Comparison of ENCODE assay signal across 2 cellular contexts in the genomic region with DNA sequence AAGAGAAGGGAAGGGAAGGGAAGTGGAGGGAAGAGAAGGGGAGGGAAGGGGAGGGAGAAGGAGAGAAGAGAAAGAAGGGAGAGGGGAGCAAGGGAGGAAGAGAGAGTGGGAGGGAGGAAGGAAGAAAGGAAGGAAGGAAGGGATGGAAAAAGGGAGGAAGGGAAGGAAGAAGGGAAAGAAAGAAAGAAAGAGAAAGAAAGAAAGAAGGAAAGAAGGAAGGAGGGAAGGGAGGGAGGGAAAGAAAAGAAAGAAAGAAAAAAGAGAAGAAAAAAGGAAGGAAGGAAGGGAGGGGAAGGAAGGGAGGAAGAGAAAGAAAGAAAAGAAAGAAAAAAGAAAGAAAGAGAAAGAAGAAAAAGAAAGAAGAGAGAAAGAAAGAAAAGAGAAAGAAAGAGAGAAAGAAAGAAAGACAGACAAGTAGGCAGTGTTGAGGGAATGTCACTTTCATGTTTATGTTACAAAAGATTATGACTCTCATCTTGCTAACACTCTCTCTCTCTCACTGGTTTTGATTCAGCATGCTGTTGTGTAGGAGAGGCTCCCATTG.
A peak's percentile ranks its signal among the peaks of the same experiment; 100 is the strongest.
TF ChIP-seq lines count a peak whose summit lies in the region.

No MANE protein-coding gene starts in this region.

TF ChIP-seq in GM23338, 12 proteins besides CTCF, POLR2A, EP300 and RAD21 (continues in another document):
- TF ChIP-seq, protein P1, sequence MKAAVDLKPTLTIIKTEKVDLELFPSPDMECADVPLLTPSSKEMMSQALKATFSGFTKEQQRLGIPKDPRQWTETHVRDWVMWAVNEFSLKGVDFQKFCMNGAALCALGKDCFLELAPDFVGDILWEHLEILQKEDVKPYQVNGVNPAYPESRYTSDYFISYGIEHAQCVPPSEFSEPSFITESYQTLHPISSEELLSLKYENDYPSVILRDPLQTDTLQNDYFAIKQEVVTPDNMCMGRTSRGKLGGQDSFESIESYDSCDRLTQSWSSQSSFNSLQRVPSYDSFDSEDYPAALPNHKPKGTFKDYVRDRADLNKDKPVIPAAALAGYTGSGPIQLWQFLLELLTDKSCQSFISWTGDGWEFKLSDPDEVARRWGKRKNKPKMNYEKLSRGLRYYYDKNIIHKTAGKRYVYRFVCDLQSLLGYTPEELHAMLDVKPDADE (IDR thresholded peaks at IDR 0.05) = no peak
- TF ChIP-seq ZNF331 (CRISPR knock-in tag; IDR thresholded peaks at IDR 0.05; ENCODE audit: low read depth) (no peak), EZH2 (IDR thresholded peaks at IDR 0.05; ENCODE audit: low read depth, unreplicated experiment) (no peak), CREB1 (CRISPR knock-in tag; IDR thresholded peaks at IDR 0.05; ENCODE audit: low read depth) (no peak), EZH2phosphoT487 (IDR thresholded peaks at IDR 0.05; ENCODE audit: unreplicated experiment) (no peak), STAT1 (IDR thresholded peaks at IDR 0.05; ENCODE audit: unreplicated experiment) (no peak), JUNB (IDR thresholded peaks at IDR 0.05; ENCODE audit: unreplicated experiment) (no peak), POLR2AphosphoS5 (IDR thresholded peaks at IDR 0.05; ENCODE audit: low read depth) (no peak)
- TF ChIP-seq, protein P2, sequence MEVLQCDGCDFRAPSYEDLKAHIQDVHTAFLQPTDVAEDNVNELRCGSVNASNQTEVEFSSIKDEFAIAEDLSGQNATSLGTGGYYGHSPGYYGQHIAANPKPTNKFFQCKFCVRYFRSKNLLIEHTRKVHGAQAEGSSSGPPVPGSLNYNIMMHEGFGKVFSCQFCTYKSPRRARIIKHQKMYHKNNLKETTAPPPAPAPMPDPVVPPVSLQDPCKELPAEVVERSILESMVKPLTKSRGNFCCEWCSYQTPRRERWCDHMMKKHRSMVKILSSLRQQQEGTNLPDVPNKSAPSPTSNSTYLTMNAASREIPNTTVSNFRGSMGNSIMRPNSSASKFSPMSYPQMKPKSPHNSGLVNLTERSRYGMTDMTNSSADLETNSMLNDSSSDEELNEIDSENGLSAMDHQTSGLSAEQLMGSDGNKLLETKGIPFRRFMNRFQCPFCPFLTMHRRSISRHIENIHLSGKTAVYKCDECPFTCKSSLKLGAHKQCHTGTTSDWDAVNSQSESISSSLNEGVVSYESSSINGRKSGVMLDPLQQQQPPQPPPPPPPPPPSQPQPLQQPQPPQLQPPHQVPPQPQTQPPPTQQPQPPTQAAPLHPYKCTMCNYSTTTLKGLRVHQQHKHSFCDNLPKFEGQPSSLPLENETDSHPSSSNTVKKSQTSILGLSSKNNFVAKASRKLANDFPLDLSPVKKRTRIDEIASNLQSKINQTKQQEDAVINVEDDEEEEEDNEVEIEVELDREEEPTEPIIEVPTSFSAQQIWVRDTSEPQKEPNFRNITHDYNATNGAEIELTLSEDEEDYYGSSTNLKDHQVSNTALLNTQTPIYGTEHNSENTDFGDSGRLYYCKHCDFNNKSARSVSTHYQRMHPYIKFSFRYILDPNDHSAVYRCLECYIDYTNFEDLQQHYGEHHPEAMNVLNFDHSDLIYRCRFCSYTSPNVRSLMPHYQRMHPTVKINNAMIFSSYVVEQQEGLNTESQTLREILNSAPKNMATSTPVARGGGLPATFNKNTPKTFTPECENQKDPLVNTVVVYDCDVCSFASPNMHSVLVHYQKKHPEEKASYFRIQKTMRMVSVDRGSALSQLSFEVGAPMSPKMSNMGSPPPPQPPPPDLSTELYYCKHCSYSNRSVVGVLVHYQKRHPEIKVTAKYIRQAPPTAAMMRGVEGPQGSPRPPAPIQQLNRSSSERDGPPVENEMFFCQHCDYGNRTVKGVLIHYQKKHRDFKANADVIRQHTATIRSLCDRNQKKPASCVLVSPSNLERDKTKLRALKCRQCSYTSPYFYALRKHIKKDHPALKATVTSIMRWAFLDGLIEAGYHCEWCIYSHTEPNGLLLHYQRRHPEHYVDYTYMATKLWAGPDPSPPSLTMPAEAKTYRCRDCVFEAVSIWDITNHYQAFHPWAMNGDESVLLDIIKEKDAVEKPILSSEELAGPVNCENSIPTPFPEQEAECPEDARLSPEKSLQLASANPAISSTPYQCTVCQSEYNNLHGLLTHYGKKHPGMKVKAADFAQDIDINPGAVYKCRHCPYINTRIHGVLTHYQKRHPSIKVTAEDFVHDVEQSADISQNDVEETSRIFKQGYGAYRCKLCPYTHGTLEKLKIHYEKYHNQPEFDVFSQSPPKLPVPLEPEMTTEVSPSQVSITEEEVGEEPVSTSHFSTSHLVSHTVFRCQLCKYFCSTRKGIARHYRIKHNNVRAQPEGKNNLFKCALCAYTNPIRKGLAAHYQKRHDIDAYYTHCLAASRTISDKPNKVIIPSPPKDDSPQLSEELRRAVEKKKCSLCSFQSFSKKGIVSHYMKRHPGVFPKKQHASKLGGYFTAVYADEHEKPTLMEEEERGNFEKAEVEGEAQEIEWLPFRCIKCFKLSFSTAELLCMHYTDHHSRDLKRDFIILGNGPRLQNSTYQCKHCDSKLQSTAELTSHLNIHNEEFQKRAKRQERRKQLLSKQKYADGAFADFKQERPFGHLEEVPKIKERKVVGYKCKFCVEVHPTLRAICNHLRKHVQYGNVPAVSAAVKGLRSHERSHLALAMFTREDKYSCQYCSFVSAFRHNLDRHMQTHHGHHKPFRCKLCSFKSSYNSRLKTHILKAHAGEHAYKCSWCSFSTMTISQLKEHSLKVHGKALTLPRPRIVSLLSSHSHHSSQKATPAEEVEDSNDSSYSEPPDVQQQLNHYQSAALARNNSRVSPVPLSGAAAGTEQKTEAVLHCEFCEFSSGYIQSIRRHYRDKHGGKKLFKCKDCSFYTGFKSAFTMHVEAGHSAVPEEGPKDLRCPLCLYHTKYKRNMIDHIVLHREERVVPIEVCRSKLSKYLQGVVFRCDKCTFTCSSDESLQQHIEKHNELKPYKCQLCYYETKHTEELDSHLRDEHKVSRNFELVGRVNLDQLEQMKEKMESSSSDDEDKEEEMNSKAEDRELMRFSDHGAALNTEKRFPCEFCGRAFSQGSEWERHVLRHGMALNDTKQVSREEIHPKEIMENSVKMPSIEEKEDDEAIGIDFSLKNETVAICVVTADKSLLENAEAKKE (CRISPR knock-in tag; IDR thresholded peaks at IDR 0.05) = no peak

TF ChIP-seq in K562, 482 proteins besides CTCF, POLR2A, EP300 and RAD21:
- TF ChIP-seq ZNF512 (tag; IDR thresholded peaks at IDR 0.05) = peak; percentile 76
- no peak for TF ChIP-seq RFX5 (IDR thresholded peaks at IDR 0.05; ENCODE audit: low read depth, low read length)
TF ChIP-seq in K562: peak in this region for 1.
